ENCODE assay signal across 15 cellular contexts in genomic region chr20:12130781-12131180, GRCh38.
A peak's percentile ranks its signal among the peaks of the same experiment; 100 is the strongest.
DNase-seq lines count a peak whose midpoint lies in the region; ATAC-seq and TF ChIP-seq lines count a peak whose summit lies in the region.
"Had no signal": no experiment of that assay in that cellular context is flagged by ENCODE, and none has a peak within 500 bp of the region (broad histone marks: within the 10 kb centered on the region; RNA-seq: fewer than 3 reads in every experiment).

No MANE protein-coding gene starts in this region.

- no peak for TF ChIP-seq CTCF in choroid plexus epithelial cell (conservative IDR thresholded peaks at IDR 0.05; ENCODE audit: low read depth, low read length)

- H3K27me3 ChIP-seq in MG63 = no peaks in the 10 kb centered on the region

- no peaks in the 10 kb centered on the region for H3K9me3 ChIP-seq in MG63
- H3K9me3 ChIP-seq: Caco-2 had no signal

- H3K36me3 ChIP-seq in MG63 = no peaks in the 10 kb centered on the region

- DNase-seq in Daoy (ENCODE audit: low read depth) = peak; percentile 4
- peak; percentile 10 for DNase-seq in MG63
- peak; percentile 16 for DNase-seq in choroid plexus epithelial cell (ENCODE audit: low read depth)
- DNase-seq in iris pigment epithelial cell (ENCODE audit: low read depth) = peak; percentile 81
- no peak for DNase-seq in ureter (ENCODE audit: low spot score)
- no peak for DNase-seq in NCI-H82 treated with DMSO at 0.1 percent for 48 hours (lab: John Stamatoyannopoulos, UW; ENCODE audit: unreplicated experiment)
- DNase-seq: AML-193; Caco-2; CD4-positive, alpha-beta T cell; GDM1; GOT3; H7; IMR-90 had no signal

- no peak overlapping the region for H3K4me3 ChIP-seq in MG63
- no peak overlapping the region for H3K4me3 ChIP-seq in choroid plexus epithelial cell (ENCODE audit: low read depth, low read length)
- H3K4me3 ChIP-seq: K562 had no signal

- no peak for ATAC-seq in HG03175 (IDR thresholded peaks at IDR 0.05; ENCODE audit: unreplicated experiment)
- ATAC-seq: K562 had no signal

Comparison
In these comparisons a context has a peak if more than half of its experiments do, and no peak if none do; other contexts are left out.
1. DNase-seq: peak in Daoy (single experiment), MG63 (single experiment), choroid plexus epithelial cell (single experiment) and iris pigment epithelial cell (single experiment); none in ureter (single experiment) and NCI-H82 treated with DMSO at 0.1 percent for 48 hours (single experiment).